Comparison of ENCODE assay signal across 8 cellular contexts in the genomic region with DNA sequence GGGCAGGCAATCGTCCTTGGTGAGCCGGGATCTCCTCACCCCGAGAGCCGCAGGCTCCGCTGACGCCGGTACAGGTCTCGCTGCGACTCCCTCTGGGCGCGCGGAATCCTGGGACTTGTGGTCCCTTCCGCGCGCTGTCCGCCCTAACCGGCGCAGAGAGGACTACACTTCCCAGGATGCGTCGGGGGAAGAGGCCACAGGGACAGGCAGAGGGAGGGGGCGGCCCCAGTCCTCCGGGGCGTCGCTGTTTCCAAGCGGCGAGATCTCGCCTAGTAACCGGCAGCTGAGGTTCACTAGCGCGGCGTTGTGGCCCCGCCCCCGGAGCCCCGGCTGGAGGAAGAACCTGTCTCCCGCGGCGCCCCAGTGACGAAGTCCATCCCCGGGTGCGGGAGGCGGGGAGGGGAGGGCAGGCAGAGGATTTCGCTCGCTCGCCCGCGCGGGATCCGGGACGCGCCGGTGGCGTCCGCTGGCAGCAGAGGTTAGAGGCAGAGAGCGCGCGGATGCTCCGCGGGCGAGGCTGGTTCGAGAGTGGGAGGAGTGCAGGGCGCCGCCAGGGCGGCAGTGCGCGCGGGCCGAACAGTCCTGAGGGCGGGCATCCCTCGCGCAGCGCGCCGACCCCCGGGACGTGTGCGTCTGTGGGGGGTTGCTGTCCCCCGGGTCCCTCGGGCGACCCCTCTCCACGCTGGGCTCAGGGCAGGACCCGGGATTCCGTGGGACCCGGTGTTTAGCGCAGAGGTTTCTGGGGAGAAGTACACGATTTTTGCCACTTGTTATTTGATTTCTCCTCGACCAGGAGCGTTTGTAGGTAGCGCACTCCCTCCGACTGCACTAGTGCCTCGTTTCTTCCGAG. TPM values are rescaled to one million over a fixed set of nuclear protein-coding genes. Genes with fewer than 3 reads are reported as not detected.
A peak's percentile ranks its signal among the peaks of the same experiment; 100 is the strongest.
DNase-seq lines count a peak whose midpoint lies in the region; ATAC-seq and TF ChIP-seq lines count a peak whose summit lies in the region.

A gene (plus strand): TSS at position 363 of the 850 bp plus-strand sequence. CDS start 1,400 bp downstream, outside the sequence.

- intact Hi-C loops in adrenal gland (cut with DNase I), result loop anchor here in 1 of 2 donors (10.0 kb wide), 1 partner anchor 111 kb away; no protein-coding TSS in a partner anchor
- intact Hi-C loops in heart left ventricle (cut with DNase I), result loop anchor here in 6 of 10 donors (2.0 to 10.0 kb wide), 7 partner anchors 111 to 606 kb away; a partner anchor contains a TSS

- DNase-seq in NCI-H1417 treated with DMSO at 0.1 percent for 48 hours (lab: John Stamatoyannopoulos, UW) (peak; percentile 97), SW480 (ENCODE audit: low spot score) (peak; percentile 99), adrenal gland (peak; percentile 99 to 100 (median 99)), heart left ventricle (peak; percentile 98 to 99 (median 98)), pons (ENCODE audit: low spot score) (peak; percentile 99), upper lobe of left lung (peak; percentile 99)

- TF ChIP-seq POLR2A in adrenal gland (IDR thresholded peaks at IDR 0.05) (peak; percentile 63 to 94), heart left ventricle (IDR thresholded peaks at IDR 0.05) (peak in 1 of 2 donors; percentile 82), upper lobe of left lung (IDR thresholded peaks at IDR 0.05) (peak in 2 of 4 donors; percentile 50 to 73)

- H3K36me3 ChIP-seq in adrenal gland (replicated peaks in 1 of 2) (no peaks in the 10 kb centered on the region), heart left ventricle (no peaks in the 10 kb centered on the region), upper lobe of left lung (no peaks in the 10 kb centered on the region)

- TF ChIP-seq CTCF in GM12873 (IDR thresholded peaks at IDR 0.05; ENCODE audit: insufficient read depth, low read depth, low read length, missing control alignments), result peak; percentile 37
- peak in 5 of 6 experiments; percentile 11 to 41 (median 31) for TF ChIP-seq CTCF in adrenal gland (IDR thresholded peaks at IDR 0.05)
- TF ChIP-seq CTCF in heart left ventricle (IDR thresholded peaks at IDR 0.05), result peak in 7 of 12 donors; percentile 7 to 48 (median 24)
- TF ChIP-seq CTCF in upper lobe of left lung (IDR thresholded peaks at IDR 0.05), result peak in 4 of 6 experiments; percentile 15 to 56 (median 35)

- H3K27ac ChIP-seq in adrenal gland (peak within 1 kb of the TSS; percentile 75 to 97 (median 88)), heart left ventricle (peak within 1 kb of the TSS in 11 of 12 donors; percentile 32 to 82 (median 76)), upper lobe of left lung (peak within 1 kb of the TSS; percentile 12 to 74 (median 61))

- H3K4me3 ChIP-seq in adrenal gland (peak within 1 kb of the TSS; percentile 16 to 87 (median 60)), heart left ventricle (peak within 1 kb of the TSS; percentile 45 to 89 (median 73)), upper lobe of left lung (peak within 1 kb of the TSS; percentile 66 to 73 (median 68))

- H3K27me3 ChIP-seq in adrenal gland (no peaks in the 10 kb centered on the region), heart left ventricle (peaks cover 0 to 18% (median 0%) of the 10 kb centered on the region in 9 donors), upper lobe of left lung (peaks cover 0 to 14% (median 6%) of the 10 kb centered on the region in 4 donors)

- H3K4me1 ChIP-seq in adrenal gland (replicated peaks in 1 of 2) (peaks cover 6 to 9% of the 10 kb centered on the region in 2 donors), heart left ventricle (peaks cover 0 to 26% (median 9%) of the 10 kb centered on the region in 12 donors), upper lobe of left lung (peaks cover 10 to 21% (median 18%) of the 10 kb centered on the region in 4 donors)

- H3K9me3 ChIP-seq in adrenal gland (replicated peaks in 1 of 3), result no peaks in the 10 kb centered on the region
- no peaks in the 10 kb centered on the region for H3K9me3 ChIP-seq in heart left ventricle
- H3K9me3 ChIP-seq in upper lobe of left lung, result no peaks in the 10 kb centered on the region

- ATAC-seq in HG02798 (IDR thresholded peaks at IDR 0.05; ENCODE audit: poor library complexity, unreplicated experiment), result peak; percentile 99
- ATAC-seq in heart left ventricle, result peak; percentile 100
- peak; percentile 99 to 100 for ATAC-seq in upper lobe of left lung (ENCODE audit: low FRiP score in 2 of 2)

- TF ChIP-seq EP300 in upper lobe of left lung (IDR thresholded peaks at IDR 0.05), result no peak

- WGBS in adrenal gland, 4 donors, result 0 to 2% (median 1%) methylated on average over 10 to 91 of the region's 91 CpGs
- WGBS in heart left ventricle, 4 donors, result 0 to 1% (median 0%) methylated on average over 42 to 91 of the region's 91 CpGs
- 0 to 2% methylated on average over 23 to 54 of the region's 91 CpGs for WGBS in upper lobe of left lung, 2 donors

RNA-seq across cellular contexts. Expression of the gene that starts here (rescaled TPM):
- total RNA-seq in adrenal gland, result 10 to 100 TPM in 6 of 8 donors, 1 to 10 TPM in 2; 6.5 to 19.3 (median 11.3) TPM
- 10 to 100 TPM in 1 of 3 donors, 1 to 10 TPM in 2; 6.0 to 10.9 (median 6.2) TPM for polyA plus RNA-seq in adrenal gland
- total RNA-seq in heart left ventricle, result 1 to 10 TPM in 2 of 9 donors, under 1 TPM in 7; 0.08 to 1.2 (median 0.58) TPM
- polyA plus RNA-seq in heart left ventricle, result under 1 TPM; 0.34 to 0.91 TPM
- 1 to 10 TPM; 1.5 to 7.3 (median 4.0) TPM for total RNA-seq in upper lobe of left lung

Comparison
In these comparisons a context has a peak if more than half of its experiments do, and no peak if none do; other contexts are left out.
1. Peak in every context shown above with its lines: DNase-seq, ATAC-seq, H3K4me3 ChIP-seq and H3K27ac ChIP-seq.